8 cellular contexts compared by ENCODE assay signal in genomic region chr17:51435641-51436091, GRCh38.
DNase-seq lines count a peak whose midpoint lies in the region; ATAC-seq and TF ChIP-seq lines count a peak whose summit lies in the region.

No MANE protein-coding gene starts in this region.

- H3K4me1 ChIP-seq in prostate gland (replicated peaks) = no peaks in the 10 kb centered on the region

- no peaks in the 10 kb centered on the region for H3K36me3 Mint-ChIP-seq in T-helper 2 cell treated with Interferon-gamma antibody and Interleukin-4, amounts not matched to agents 5 μg/mL and 100 μg/mL, for 36 hours (ENCODE audit: low read depth)

- no peak overlapping the region for H3K4me3 ChIP-seq in GM12864 (ENCODE audit: low read depth, low read length)
- H3K4me3 ChIP-seq in epithelial cell of esophagus (ENCODE audit: low read length) = no peak overlapping the region
- H3K4me3 ChIP-seq in prostate gland = no peak overlapping the region

- H3K27me3 ChIP-seq in prostate gland (replicated peaks; ENCODE audit: insufficient read depth) = no peaks in the 10 kb centered on the region

- H3K9me3 ChIP-seq in prostate gland = no peaks in the 10 kb centered on the region

- no peak for ATAC-seq in HG02870 (IDR thresholded peaks at IDR 0.05; ENCODE audit: unreplicated experiment)

- 31% methylated on average over 5 of the region's 5 CpGs for WGBS in prostate gland

- TF ChIP-seq CTCF in 22Rv1 (IDR thresholded peaks at IDR 0.05) (peak; percentile 55), GM12864 (IDR thresholded peaks at IDR 0.05; ENCODE audit: low read depth, low read length, missing control alignments) (peak; percentile 77), epithelial cell of esophagus (IDR thresholded peaks at IDR 0.05; ENCODE audit: insufficient read depth, low read depth, low read length, missing control alignments) (no peak), prostate gland (IDR thresholded peaks at IDR 0.05) (peak in 1 of 4 experiments; percentile 14)

- H3K4me3 Mint-ChIP-seq in T-helper 2 cell treated with Interferon-gamma antibody and Interleukin-4, amounts not matched to agents 5 μg/mL and 100 μg/mL, for 36 hours = peak overlapping the region; percentile 55

- H3K27ac ChIP-seq in 22Rv1 (no peak overlapping the region), prostate gland (no peak overlapping the region)

- no peak for DNase-seq in GM12864 (ENCODE audit: low read depth)
- peak; percentile 5 for DNase-seq in NCI-H1048 (lab: John Stamatoyannopoulos, UW)
- DNase-seq in T-helper 2 cell treated with Interferon-gamma antibody and Interleukin-4, amounts not matched to agents 5 μg/mL and 100 μg/mL, for 36 hours (ENCODE audit: low spot score) = no peak
- DNase-seq in epithelial cell of esophagus (ENCODE audit: low read depth) = peak; percentile 21
- DNase-seq in prostate gland (ENCODE audit: low spot score) = peak; percentile 42
- no peak for DNase-seq in activated gamma-delta T cell (lab: John Stamatoyannopoulos, UW)

- no peaks in the 10 kb centered on the region for H3K27me3 Mint-ChIP-seq in T-helper 2 cell treated with Interferon-gamma antibody and Interleukin-4, amounts not matched to agents 5 μg/mL and 100 μg/mL, for 36 hours (ENCODE audit: low read depth)

- no peak overlapping the region for H3K27ac Mint-ChIP-seq in T-helper 2 cell treated with Interferon-gamma antibody and Interleukin-4, amounts not matched to agents 5 μg/mL and 100 μg/mL, for 36 hours

- no peak for TF ChIP-seq POLR2A in prostate gland (IDR thresholded peaks at IDR 0.05)

- intact Hi-C loops in prostate gland (cut with DNase I) = no loop called here

- peaks cover 34% of the 10 kb centered on the region for H3K4me1 Mint-ChIP-seq in T-helper 2 cell treated with Interferon-gamma antibody and Interleukin-4, amounts not matched to agents 5 μg/mL and 100 μg/mL, for 36 hours (ENCODE audit: low read depth)

- H3K36me3 ChIP-seq in prostate gland = no peaks in the 10 kb centered on the region

- H3K9me3 Mint-ChIP-seq in T-helper 2 cell treated with Interferon-gamma antibody and Interleukin-4, amounts not matched to agents 5 μg/mL and 100 μg/mL, for 36 hours = no peaks in the 10 kb centered on the region

Comparison
In these comparisons a context has a peak if more than half of its experiments do, and no peak if none do; other contexts are left out.
1. DNase-seq: peak in NCI-H1048 (single experiment), epithelial cell of esophagus (single experiment) and prostate gland (single experiment); none in GM12864 (single experiment), T-helper 2 cell treated with Interferon-gamma antibody and Interleukin-4, amounts not matched to agents 5 μg/mL and 100 μg/mL, for 36 hours (single experiment) and activated gamma-delta T cell (single experiment).